Comparison of ENCODE assay signal across 18 cellular contexts in genomic region chr4:11286533-11286932, GRCh38.
DNase-seq lines count a peak whose midpoint lies in the region; ATAC-seq and TF ChIP-seq lines count a peak whose summit lies in the region.
"Had no signal": no experiment of that assay in that cellular context is flagged by ENCODE, and none has a peak within 500 bp of the region (broad histone marks: within the 10 kb centered on the region; RNA-seq: fewer than 3 reads in every experiment).

No MANE protein-coding gene starts in this region.

- DNase-seq in NAMALWA (ENCODE audit: low spot score) (peak; percentile 3), GM10266 (ENCODE audit: extremely low spot score) (no peak), H4 (ENCODE audit: low spot score) (no peak), type B pancreatic cell (ENCODE audit: extremely low spot score, unreplicated experiment) (no peak), posterior cingulate gyrus (no peak)
- DNase-seq: activated CD4-positive, alpha-beta T cell treated with anti-CD3 and anti-CD28 coated beads, Interleukin-2, amount 10 ng/mL, durations not matched to agents 7 days and 5 days; amniotic stem cell; DMS153; NCI-H2029; NCI-H82; nephron progenitor cell; right cardiac atrium; stimulated activated CD4-positive, alpha-beta T cell treated with anti-CD3 and anti-CD28 coated beads, Interleukin-2, amount 100 ng/mL, for 48 hours had no signal

- peaks cover 16% of the 10 kb centered on the region for H3K9me3 Mint-ChIP-seq in type B pancreatic cell
- H3K9me3 Mint-ChIP-seq: T-helper 2 cell treated with Interferon-gamma antibody and Interleukin-4, amounts not matched to agents 5 μg/mL and 100 μg/mL, for 36 hours had no signal

- no peak overlapping the region for H3K4me3 Mint-ChIP-seq in type B pancreatic cell
- H3K4me3 Mint-ChIP-seq: activated CD4-positive, alpha-beta T cell treated with anti-CD3 and anti-CD28 coated beads, Interleukin-2, amount 10 ng/mL, durations not matched to agents 7 days and 5 days; nephron progenitor cell; stimulated activated effector memory CD8-positive, alpha-beta T cell treated with anti-CD3 and anti-CD28 coated beads, Interleukin-12 subunit alpha, Interleukin-12 subunit beta, amount 100 ng/mL, for 72 hours; T-helper 2 cell treated with Interferon-gamma antibody and Interleukin-4, amounts not matched to agents 5 μg/mL and 100 μg/mL, for 36 hours had no signal

- no peak overlapping the region for H3K27ac Mint-ChIP-seq in type B pancreatic cell
- H3K27ac Mint-ChIP-seq: activated CD4-positive, alpha-beta T cell treated with anti-CD3 and anti-CD28 coated beads, Interleukin-2, amount 10 ng/mL, durations not matched to agents 7 days and 5 days; nephron progenitor cell; stimulated activated effector memory CD8-positive, alpha-beta T cell treated with anti-CD3 and anti-CD28 coated beads, Interleukin-12 subunit alpha, Interleukin-12 subunit beta, amount 100 ng/mL, for 72 hours; T-helper 2 cell treated with Interferon-gamma antibody and Interleukin-4, amounts not matched to agents 5 μg/mL and 100 μg/mL, for 36 hours had no signal

- H3K4me1 Mint-ChIP-seq in type B pancreatic cell (ENCODE audit: unreplicated experiment) = no peaks in the 10 kb centered on the region
- H3K4me1 Mint-ChIP-seq: stimulated activated effector memory CD8-positive, alpha-beta T cell treated with anti-CD3 and anti-CD28 coated beads, Interleukin-12 subunit alpha, Interleukin-12 subunit beta, amount 100 ng/mL, for 72 hours had no signal

- intact Hi-C loops in posterior cingulate gyrus (cut with DNase I) = no loop called here

- H3K27me3 Mint-ChIP-seq in type B pancreatic cell = no peaks in the 10 kb centered on the region
- H3K27me3 Mint-ChIP-seq: activated CD4-positive, alpha-beta T cell treated with anti-CD3 and anti-CD28 coated beads, Interleukin-2, amount 10 ng/mL, durations not matched to agents 7 days and 5 days had no signal

- H3K36me3 Mint-ChIP-seq in type B pancreatic cell = peaks cover 10% of the 10 kb centered on the region
- H3K36me3 Mint-ChIP-seq: stimulated activated effector memory CD8-positive, alpha-beta T cell treated with anti-CD3 and anti-CD28 coated beads, Interleukin-12 subunit alpha, Interleukin-12 subunit beta, amount 100 ng/mL, for 72 hours had no signal

- no peak for TF ChIP-seq CTCF in GM10266 (IDR thresholded peaks at IDR 0.05; ENCODE audit: control insufficient read depth, insufficient read depth, low read depth, missing control alignments)
- no peak for TF ChIP-seq CTCF in type B pancreatic cell (conservative IDR thresholded peaks at IDR 0.05)

- ATAC-seq in GM18861 (IDR thresholded peaks at IDR 0.05; ENCODE audit: unreplicated experiment) (peak; percentile 85), GM21423 (IDR thresholded peaks at IDR 0.05; ENCODE audit: unreplicated experiment) (peak; percentile 89), HG02981 (IDR thresholded peaks at IDR 0.05; ENCODE audit: unreplicated experiment) (peak; percentile 83)
- ATAC-seq: right cardiac atrium; stimulated activated effector memory CD8-positive, alpha-beta T cell treated with anti-CD3 and anti-CD28 coated beads, Interleukin-12 subunit alpha, Interleukin-12 subunit beta, amount 100 ng/mL, for 72 hours had no signal
